ENCODE assay signal across 2 cellular contexts in genomic region chr2:158214431-158214830, GRCh38.
A peak's percentile ranks its signal among the peaks of the same experiment; 100 is the strongest.
TF ChIP-seq lines count a peak whose summit lies in the region.

No MANE protein-coding gene starts in this region.

TF ChIP-seq in PFSK-1, 5 proteins besides CTCF, POLR2A, EP300 and RAD21 (continued from another document):
- no peak for TF ChIP-seq REST (IDR thresholded peaks at IDR 0.05; ENCODE audit: insufficient read depth in 1 of 2, low read depth in 2 of 2, low read length in 2 of 2)

TF ChIP-seq in HepG2, 621 proteins besides CTCF, POLR2A, EP300 and RAD21 (continued from another document and continues in another):
- no peak for TF ChIP-seq TERF1 (CRISPR knock-in tag; IDR thresholded peaks at IDR 0.05)
- TF ChIP-seq SOX5 (CRISPR knock-in tag; IDR thresholded peaks at IDR 0.05; ENCODE audit: borderline replicate concordance): peak; percentile 95
- peak; percentile 52; the same call in 1 of the 2 replicates for TF ChIP-seq ZNF24 (IDR thresholded peaks at IDR 0.05)
- no peak for TF ChIP-seq ZNF326 (CRISPR knock-in tag; IDR thresholded peaks at IDR 0.05; ENCODE audit: borderline replicate concordance)
- TF ChIP-seq ZKSCAN5 (CRISPR knock-in tag; IDR thresholded peaks at IDR 0.05): no peak
- TF ChIP-seq FOSL2 (CRISPR knock-in tag; IDR thresholded peaks at IDR 0.05): peak; percentile 96
- TF ChIP-seq DMAP1 (CRISPR knock-in tag; IDR thresholded peaks at IDR 0.05): no peak
- no peak for TF ChIP-seq PRDM4 (CRISPR knock-in tag; IDR thresholded peaks at IDR 0.05; ENCODE audit: borderline replicate concordance)
- TF ChIP-seq EHMT2 (IDR thresholded peaks at IDR 0.05; ENCODE audit: borderline replicate concordance, low read depth, low read length): no peak
- no peak for TF ChIP-seq GPBP1L1 (CRISPR knock-in tag; IDR thresholded peaks at IDR 0.05)
- 0 out of 2 replicates have a peak, but pooled peaks have one; percentile 19 for TF ChIP-seq ELF1 (CRISPR knock-in tag; IDR thresholded peaks at IDR 0.05)
- TF ChIP-seq MATR3 (CRISPR knock-in tag; IDR thresholded peaks at IDR 0.05): no peak
- no peak for TF ChIP-seq SOX6 (IDR thresholded peaks at IDR 0.05)
- TF ChIP-seq SOX6 (CRISPR knock-in tag; IDR thresholded peaks at IDR 0.05): peak; percentile 73
- TF ChIP-seq ZNF512B (CRISPR knock-in tag; IDR thresholded peaks at IDR 0.05; ENCODE audit: borderline replicate concordance): no peak
- no peak for TF ChIP-seq E2F1 (CRISPR knock-in tag; IDR thresholded peaks at IDR 0.05)
- no peak for TF ChIP-seq ZNF639 (CRISPR knock-in tag; conservative IDR thresholded peaks at IDR 0.05)
- TF ChIP-seq SIX4 (CRISPR knock-in tag; IDR thresholded peaks at IDR 0.05): peak; percentile 59; the same call in 1 of the 2 replicates
- no peak for TF ChIP-seq ZNF564 (CRISPR knock-in tag; IDR thresholded peaks at IDR 0.05)
- no peak for TF ChIP-seq FOXK2 (IDR thresholded peaks at IDR 0.05)
- TF ChIP-seq ZNF12 (CRISPR knock-in tag; IDR thresholded peaks at IDR 0.05): no peak
- TF ChIP-seq ZNF644 (CRISPR knock-in tag; IDR thresholded peaks at IDR 0.05; ENCODE audit: low read depth): peak; percentile 63; the same call in 1 of the 2 replicates
- TF ChIP-seq ZNF256 (CRISPR knock-in tag; conservative IDR thresholded peaks at IDR 0.05): no peak
- no peak for TF ChIP-seq LBX2 (CRISPR knock-in tag; IDR thresholded peaks at IDR 0.05; ENCODE audit: borderline replicate concordance)
- no peak for TF ChIP-seq ONECUT2 (CRISPR knock-in tag; IDR thresholded peaks at IDR 0.05)
- TF ChIP-seq MYNN (CRISPR knock-in tag; IDR thresholded peaks at IDR 0.05; ENCODE audit: low read depth): no peak
- TF ChIP-seq ZNF800 (CRISPR knock-in tag; IDR thresholded peaks at IDR 0.05): no peak
- TF ChIP-seq AHDC1 (CRISPR knock-in tag; IDR thresholded peaks at IDR 0.05; ENCODE audit: borderline replicate concordance): peak; percentile 74; the same call in 1 of the 2 replicates
- TF ChIP-seq ZNF720 (CRISPR knock-in tag; IDR thresholded peaks at IDR 0.05): no peak
- no peak for TF ChIP-seq ZFP37 (CRISPR knock-in tag; IDR thresholded peaks at IDR 0.05; ENCODE audit: borderline replicate concordance)
- TF ChIP-seq SALL2 (CRISPR knock-in tag; IDR thresholded peaks at IDR 0.05): no peak
- no peak for TF ChIP-seq CREBL2 (CRISPR knock-in tag; IDR thresholded peaks at IDR 0.05; ENCODE audit: borderline replicate concordance)
- no peak for TF ChIP-seq ZNF20 (CRISPR knock-in tag; IDR thresholded peaks at IDR 0.05)
- TF ChIP-seq IRX3 (CRISPR knock-in tag; IDR thresholded peaks at IDR 0.05; ENCODE audit: borderline replicate concordance, low read depth): no peak
- no peak for TF ChIP-seq FOXA1 (IDR thresholded peaks at IDR 0.05)
- TF ChIP-seq FOXA1 (CRISPR knock-in tag; IDR thresholded peaks at IDR 0.05): peak; percentile 68
- TF ChIP-seq MLX (CRISPR knock-in tag; IDR thresholded peaks at IDR 0.05): no peak
- no peak for TF ChIP-seq ZFP1 (CRISPR knock-in tag; IDR thresholded peaks at IDR 0.05)
- TF ChIP-seq ASH2L (IDR thresholded peaks at IDR 0.05; ENCODE audit: insufficient read length, low read depth, low read length): peak; percentile 23
- TF ChIP-seq BCL6 (CRISPR knock-in tag; IDR thresholded peaks at IDR 0.05): 0 out of 2 replicates have a peak, but pooled peaks have one; percentile 8
- no peak for TF ChIP-seq MEF2D (CRISPR knock-in tag; IDR thresholded peaks at IDR 0.05)
- no peak for TF ChIP-seq ZC3H13 (CRISPR knock-in tag; IDR thresholded peaks at IDR 0.05)
- no peak for TF ChIP-seq ZMAT5 (CRISPR knock-in tag; IDR thresholded peaks at IDR 0.05; ENCODE audit: borderline replicate concordance, low read depth)
